In genomic region chr7:74997811-74998210, GRCh38 we compare ENCODE assay signal across 7 cellular contexts. TPM values are rescaled to one million over a fixed set of nuclear protein-coding genes. Genes with fewer than 3 reads are reported as not detected.
A peak's percentile ranks its signal among the peaks of the same experiment; 100 is the strongest.
DNase-seq lines count a peak whose midpoint lies in the region; ATAC-seq and TF ChIP-seq lines count a peak whose summit lies in the region.
"Not testable (repeated sequence)": the region's sequence is repeated elsewhere in the genome, so short reads cannot be mapped to it uniquely, and the experiment has no call there.

No MANE protein-coding gene starts in this region.

- H3K27ac ChIP-seq in GM23338 (ENCODE audit: low read depth), result 0 out of 2 replicates have a peak overlapping the region, but pooled peaks have one; percentile 39
- peak overlapping the region; percentile 88 to 96 (median 93) for H3K27ac ChIP-seq in gastrocnemius medialis

- peaks cover 63% of the 10 kb centered on the region for H3K79me2 ChIP-seq in GM23338 (replicated peaks; ENCODE audit: insufficient read depth)

- in situ Hi-C loops in gastrocnemius medialis (cut with MboI; ENCODE audit: low sequenced_read_pairs in 4 of 4), result not testable (repeated sequence)

- H3K4me2 ChIP-seq in GM23338, result not testable (repeated sequence)

- not testable (repeated sequence) for TF ChIP-seq POLR2A in gastrocnemius medialis (IDR thresholded peaks at IDR 0.05)

- not testable (repeated sequence) for H4K20me1 ChIP-seq in GM23338 (replicated peaks; ENCODE audit: insufficient read depth)

- intact Hi-C loops in gastrocnemius medialis (cut with DNase I; ENCODE audit: low total_unique reads), result not testable (repeated sequence)

- H3K9me3 Mint-ChIP-seq in GM23338; activated naive CD4-positive, alpha-beta T cell treated with anti-CD3 and anti-CD28 coated beads, Interleukin-2, amount 50 U/mL, for 24 hours: not testable (repeated sequence)

- DNase-seq in GM23338 (ENCODE audit: low spot score), result not testable (repeated sequence)
- DNase-seq in OCI-M1 (lab: John Stamatoyannopoulos, UW) (peak; percentile 41), choroid plexus epithelial cell (ENCODE audit: low read depth) (peak; percentile 38), fibroblast of villous mesenchyme (ENCODE audit: low read depth) (peak; percentile 20), iris pigment epithelial cell (ENCODE audit: low read depth) (peak; percentile 60), gastrocnemius medialis (peak; percentile 93 to 94)

- not testable (repeated sequence) for H3K27me3 ChIP-seq in GM23338 (ENCODE audit: insufficient read depth); gastrocnemius medialis

- H3K27me3 Mint-ChIP-seq in GM23338 (ENCODE audit: insufficient read depth, low read depth, poor library complexity); activated naive CD4-positive, alpha-beta T cell treated with anti-CD3 and anti-CD28 coated beads, Interleukin-2, amount 50 U/mL, for 24 hours: not testable (repeated sequence)

- not testable (repeated sequence) for H3K4me3 ChIP-seq in GM23338; choroid plexus epithelial cell (ENCODE audit: low read depth, low read length); fibroblast of villous mesenchyme (ENCODE audit: low read depth, low read length); gastrocnemius medialis

- peaks cover 14% of the 10 kb centered on the region; the same call in 1 of the 3 replicates for H3K36me3 Mint-ChIP-seq in GM23338 (ENCODE audit: low read depth)
- not testable (repeated sequence) for H3K36me3 Mint-ChIP-seq in activated naive CD4-positive, alpha-beta T cell treated with anti-CD3 and anti-CD28 coated beads, Interleukin-2, amount 50 U/mL, for 24 hours

- peaks cover 20% of the 10 kb centered on the region for H3K4me1 Mint-ChIP-seq in GM23338
- H3K4me1 Mint-ChIP-seq in activated naive CD4-positive, alpha-beta T cell treated with anti-CD3 and anti-CD28 coated beads, Interleukin-2, amount 50 U/mL, for 24 hours, result not testable (repeated sequence)

- not testable (repeated sequence) for H3K4me1 ChIP-seq in GM23338 (ENCODE audit: insufficient read depth)
- peaks cover 40 to 71% of the 10 kb centered on the region in 2 donors for H3K4me1 ChIP-seq in gastrocnemius medialis

- not testable (repeated sequence) for H3F3A ChIP-seq in GM23338 (replicated peaks; ENCODE audit: low read depth)

- not testable (repeated sequence) for H2AFZ ChIP-seq in GM23338

- not testable (repeated sequence) for TF ChIP-seq CTCF in GM23338 (conservative IDR thresholded peaks at IDR 0.05; ENCODE audit: low read depth in 2 of 2); choroid plexus epithelial cell (conservative IDR thresholded peaks at IDR 0.05; ENCODE audit: low read depth, low read length); fibroblast of villous mesenchyme (IDR thresholded peaks at IDR 0.05; ENCODE audit: insufficient read depth, low read depth, low read length); gastrocnemius medialis (IDR thresholded peaks at IDR 0.05 in 4 of 5, conservative IDR thresholded peaks at IDR 0.05 in 1 of 5)

- H3K9me3 ChIP-seq in gastrocnemius medialis, result not testable (repeated sequence)

- not testable (repeated sequence) for H3K36me3 ChIP-seq in GM23338 (ENCODE audit: insufficient read depth); gastrocnemius medialis

- H3K9me2 ChIP-seq in GM23338 (ENCODE audit: insufficient read depth), result not testable (repeated sequence)

- ATAC-seq in GM23338, result not testable (repeated sequence)
- ATAC-seq in gastrocnemius medialis, result peak; percentile 66 to 67

- not testable (repeated sequence) for H3K4me3 Mint-ChIP-seq in GM23338; activated naive CD4-positive, alpha-beta T cell treated with anti-CD3 and anti-CD28 coated beads, Interleukin-2, amount 50 U/mL, for 24 hours

- peak overlapping the region; percentile 81 for H3K27ac Mint-ChIP-seq in GM23338
- H3K27ac Mint-ChIP-seq in activated naive CD4-positive, alpha-beta T cell treated with anti-CD3 and anti-CD28 coated beads, Interleukin-2, amount 50 U/mL, for 24 hours, result peak overlapping the region; percentile 14

RNA-seq across cellular contexts. Expression of gene CASTOR2, which starts 33.3 kb away (rescaled TPM):
- total RNA-seq in GM23338 (2014; rRNA removed; shearing (Covaris generic)), result 26.1 and 35.7 TPM in 2 replicates
- 3.2 and 4.1 TPM in 2 replicates for polyA plus RNA-seq in GM23338 (2016; fragmentation: Nextera tagmentation; extraction: Ambion mirVana)
- total RNA-seq in fibroblast of villous mesenchyme (15.8 and 20.7 TPM in 2 replicates), gastrocnemius medialis (100 to 1,000 TPM; 145 to 334 (median 243) TPM)
